Comparison of ENCODE assay signal across 20 cellular contexts in the genomic region with DNA sequence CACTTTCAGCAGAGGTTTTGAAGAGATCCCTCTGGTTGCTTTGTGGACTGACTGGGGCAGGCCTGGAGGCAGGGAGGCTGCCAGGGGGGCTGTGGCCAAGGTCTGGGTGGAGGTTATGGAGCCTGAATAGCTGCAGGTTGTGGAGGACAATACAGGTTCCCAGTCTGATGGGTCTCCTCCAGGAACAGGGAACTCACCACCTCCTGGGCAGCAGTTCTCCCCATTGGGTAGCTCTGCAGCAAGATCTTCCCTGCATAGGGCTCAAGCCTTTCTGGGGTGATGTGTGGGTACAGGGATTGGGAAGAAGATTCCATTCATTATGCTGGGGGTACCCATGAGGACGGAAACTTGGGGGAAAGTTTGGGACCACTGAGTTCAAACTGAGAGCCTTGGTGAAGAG. TPM values are rescaled to one million over a fixed set of nuclear protein-coding genes. Genes with fewer than 3 reads are reported as not detected.
DNase-seq lines count a peak whose midpoint lies in the region; ATAC-seq and TF ChIP-seq lines count a peak whose summit lies in the region.
"Had no signal": no experiment of that assay in that cellular context is flagged by ENCODE, and none has a peak within 500 bp of the region (broad histone marks: within the 10 kb centered on the region; RNA-seq: fewer than 3 reads in every experiment).

No MANE protein-coding gene starts in this region.

- peak overlapping the region; percentile 64 for H3K27ac ChIP-seq in left ventricle myocardium inferior (replicated peaks)
- H3K27ac ChIP-seq: KMS-11 had no signal

- intact Hi-C loops in left ventricle myocardium inferior (cut with micrococcal nuclease) (no loop called here), Right ventricle myocardium inferior (cut with DNase I) (no loop called here)

- no peak overlapping the region for H3K4me3 ChIP-seq in left ventricle myocardium inferior

- H3K36me3 Mint-ChIP-seq in T-helper 17 cell (ENCODE audit: low read depth): peaks cover 9% of the 10 kb centered on the region
- peaks cover 0 to 43% (median 0%) of the 10 kb centered on the region in 3 donors for H3K36me3 Mint-ChIP-seq in naive thymus-derived CD8-positive, alpha-beta T cell

- DNase-seq in left ventricle myocardium inferior (no peak), Right ventricle myocardium inferior (ENCODE audit: missing footprints) (no peak), T-helper 17 cell (no peak), omental fat pad (ENCODE audit: low spot score) (no peak)
- DNase-seq in naive thymus-derived CD8-positive, alpha-beta T cell: peak in 1 of 10 donors; percentile 56
- DNase-seq: BE2C, DND-41, H7, HFFc6, IMR-90, NCI-H1092 treated with DMSO at 0.1 percent for 48 hours, NCI-H1436 treated with DMSO at 0.1 percent for 48 hours, NCI-H2029, NCI-H226, NCI-H510A treated with DMSO at 0.1 percent for 48 hours, NCI-H748 treated with DMSO at 0.1 percent for 48 hours had no signal

- peaks cover 54% of the 10 kb centered on the region for H3K4me1 Mint-ChIP-seq in T-helper 17 cell
- H3K4me1 Mint-ChIP-seq in naive thymus-derived CD8-positive, alpha-beta T cell: peaks cover 15 to 45% (median 30%) of the 10 kb centered on the region in 4 donors

- POLR2A ChIA-PET in naive thymus-derived CD8-positive, alpha-beta T cell (lab: Charles Lee): interaction anchor here (0.6 to 1.1 kb wide), 2 partner anchors 9 to 25 kb away, joined by 4 to 8 read pairs; no protein-coding TSS in a partner anchor

- H3K9me3 Mint-ChIP-seq in naive thymus-derived CD8-positive, alpha-beta T cell: no peaks in the 10 kb centered on the region
- H3K9me3 Mint-ChIP-seq: HFFc6 had no signal

- H3K4me1 ChIP-seq in left ventricle myocardium inferior: peaks cover 40% of the 10 kb centered on the region
- H3K4me1 ChIP-seq: BE2C had no signal

- no peaks in the 10 kb centered on the region for H3K27me3 Mint-ChIP-seq in T-helper 17 cell
- no peaks in the 10 kb centered on the region for H3K27me3 Mint-ChIP-seq in naive thymus-derived CD8-positive, alpha-beta T cell

- H3K9me3 ChIP-seq in left ventricle myocardium inferior (replicated peaks): no peaks in the 10 kb centered on the region
- no peaks in the 10 kb centered on the region for H3K9me3 ChIP-seq in T-helper 17 cell (ENCODE audit: control insufficient read depth, low read length, poor library complexity, severe bottlenecking)
- H3K9me3 ChIP-seq: BE2C had no signal

- no peak for TF ChIP-seq CTCF in left ventricle myocardium inferior (IDR thresholded peaks at IDR 0.05; ENCODE audit: borderline replicate concordance)
- no peak for TF ChIP-seq CTCF in omental fat pad (IDR thresholded peaks at IDR 0.05)

- ATAC-seq in Right ventricle myocardium inferior (no peak), T-helper 17 cell (no peak), HG03108 (IDR thresholded peaks at IDR 0.05; ENCODE audit: unreplicated experiment) (no peak), omental fat pad (ENCODE audit: low FRiP score) (no peak), HG02970 (IDR thresholded peaks at IDR 0.05; ENCODE audit: low FRiP score, unreplicated experiment) (no peak)
- ATAC-seq in naive thymus-derived CD8-positive, alpha-beta T cell: no peak

- H3K27me3 ChIP-seq in left ventricle myocardium inferior (ENCODE audit: low read depth): peaks cover 13% of the 10 kb centered on the region
- H3K27me3 ChIP-seq: BE2C had no signal

- peak overlapping the region; percentile 32 for H3K27ac Mint-ChIP-seq in T-helper 17 cell
- peak overlapping the region in 6 of 10 donors; percentile 37 to 91 (median 53) for H3K27ac Mint-ChIP-seq in naive thymus-derived CD8-positive, alpha-beta T cell
- H3K27ac Mint-ChIP-seq: HFFc6 had no signal

- H3K36me3 ChIP-seq in left ventricle myocardium inferior: no peaks in the 10 kb centered on the region
- H3K36me3 ChIP-seq: BE2C had no signal

- no peak overlapping the region for H3K4me3 Mint-ChIP-seq in T-helper 17 cell
- no peak overlapping the region for H3K4me3 Mint-ChIP-seq in naive thymus-derived CD8-positive, alpha-beta T cell
- H3K4me3 Mint-ChIP-seq: HFFc6 had no signal

RNA-seq across cellular contexts. Expression of a gene that starts 6.8 kb away (rescaled TPM):
- total RNA-seq in left ventricle myocardium inferior: 13.6 TPM
- total RNA-seq in Right ventricle myocardium inferior: 16.3 TPM
- total RNA-seq in T-helper 17 cell: 100 to 1,000 TPM; 206 to 225 TPM
- 10 to 100 TPM; 71.6 to 72.8 TPM for total RNA-seq in naive thymus-derived CD8-positive, alpha-beta T cell
- polyA plus RNA-seq in naive thymus-derived CD8-positive, alpha-beta T cell: 100 to 1,000 TPM; 124 to 166 (median 145) TPM
- 100 to 1,000 TPM in 1 of 4 donors, 10 to 100 TPM in 2, 1 to 10 TPM in 1; 9.9 to 139 (median 46.3) TPM for total RNA-seq in omental fat pad

RNA-seq across cellular contexts. Expression of a gene that starts 33.1 kb away (rescaled TPM):
- total RNA-seq in left ventricle myocardium inferior: 13.4 TPM
- 13.0 TPM for total RNA-seq in Right ventricle myocardium inferior
- total RNA-seq in T-helper 17 cell: 10 to 100 TPM; 32.4 to 34.6 TPM
- total RNA-seq in naive thymus-derived CD8-positive, alpha-beta T cell: 10 to 100 TPM; 42.7 to 47.2 TPM
- 10 to 100 TPM; 13.5 to 29.2 (median 19.3) TPM for polyA plus RNA-seq in naive thymus-derived CD8-positive, alpha-beta T cell
- 10 to 100 TPM; 19.1 to 76.7 (median 21.4) TPM for total RNA-seq in omental fat pad

RNA-seq across cellular contexts. Expression of a gene that starts 38.2 kb away (rescaled TPM):
- total RNA-seq in left ventricle myocardium inferior: 150 TPM
- total RNA-seq in Right ventricle myocardium inferior: 147 TPM
- total RNA-seq in T-helper 17 cell: 1 to 10 TPM in 1 of 2 donors, under 1 TPM in 1; 0.31 to 1.2 TPM
- total RNA-seq in naive thymus-derived CD8-positive, alpha-beta T cell: under 1 TPM in 1 of 2 experiments, not detected in 1; 0.71 TPM
- polyA plus RNA-seq in naive thymus-derived CD8-positive, alpha-beta T cell: under 1 TPM in 1 of 3 donors, not detected in 2; 0.17 TPM
- total RNA-seq in omental fat pad: 100 to 1,000 TPM; 128 to 466 (median 169) TPM
- total RNA-seq: A673, H7, HFFc6, IMR-90 had no signal

Comparison
In these comparisons a context has a peak if more than half of its experiments do, and no peak if none do; other contexts are left out.
1. RNA of a gene that starts 38.2 kb away (total RNA-seq): 128 to 466 TPM in omental fat pad, 150 TPM in left ventricle myocardium inferior (single experiment) and 147 TPM in Right ventricle myocardium inferior (single experiment); 0.31 to 1.2 TPM in T-helper 17 cell and 0.71 TPM in naive thymus-derived CD8-positive, alpha-beta T cell; every median in the first group is over 10 times any median in the second.